Comparison of ENCODE assay signal across 8 cellular contexts in the genomic region with DNA sequence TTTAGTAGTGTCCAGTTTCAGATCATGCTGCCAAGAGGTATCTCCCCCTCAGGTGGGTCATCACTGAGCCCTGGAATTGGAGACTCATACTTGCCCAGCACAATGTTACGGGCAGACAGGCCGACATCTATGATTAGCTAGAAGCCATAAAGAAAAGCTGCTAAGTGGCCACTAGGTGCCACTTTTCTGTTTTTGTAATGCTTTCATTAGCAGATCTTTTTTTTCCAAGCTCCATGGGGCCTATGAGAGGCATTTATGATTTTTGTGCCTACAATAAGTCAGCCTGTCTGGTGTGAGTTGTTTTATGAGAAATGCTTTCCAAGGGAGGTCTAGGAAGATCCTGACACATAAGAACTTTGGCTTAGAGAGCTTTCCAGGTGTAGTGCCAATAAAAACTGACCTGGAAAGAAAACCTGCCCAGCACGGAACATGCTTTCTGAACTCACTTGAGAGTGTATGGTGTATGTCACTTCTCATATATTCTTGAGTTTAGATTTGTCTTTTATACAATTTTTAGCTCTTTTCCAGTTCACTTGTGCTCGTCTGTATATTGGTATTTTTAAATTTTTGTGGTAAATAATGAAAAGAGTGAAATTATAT. TPM values are rescaled to one million over a fixed set of nuclear protein-coding genes. Genes with fewer than 3 reads are reported as not detected.
DNase-seq lines count a peak whose midpoint lies in the region; ATAC-seq and TF ChIP-seq lines count a peak whose summit lies in the region.

No MANE protein-coding gene starts in this region.

- H3K9me3 ChIP-seq in HEK293 (ENCODE audit: control insufficient read depth, insufficient read depth, low read depth, low read length): no peaks in the 10 kb centered on the region
- H3K9me3 ChIP-seq in gastroesophageal sphincter: no peaks in the 10 kb centered on the region
- H3K9me3 ChIP-seq in psoas muscle: no peaks in the 10 kb centered on the region

- intact Hi-C loops in psoas muscle (cut with DNase I): no loop called here

- H3K4me1 ChIP-seq in HEK293 (ENCODE audit: control insufficient read depth, insufficient read depth, low read length) (no peaks in the 10 kb centered on the region; the same call in 1 of the 2 replicates), gastroesophageal sphincter (no peaks in the 10 kb centered on the region), psoas muscle (no peaks in the 10 kb centered on the region)

- DNase-seq in CD1c-positive myeloid dendritic cell (ENCODE audit: extremely low spot score) (peak; percentile 31), SK-N-DZ (ENCODE audit: low spot score) (peak; percentile 37), psoas muscle (no peak)
- DNase-seq in activated CD8-positive, alpha-beta memory T cell treated with anti-CD3 and anti-CD28 coated beads, Interleukin-2, amount 50 U/mL, for 48 hours: no peak

- ATAC-seq in gastroesophageal sphincter: peak; percentile 73
- peak in 3 of 4 donors; percentile 65 to 88 (median 68) for ATAC-seq in psoas muscle
- no peak for ATAC-seq in GM19023 (IDR thresholded peaks at IDR 0.05; ENCODE audit: unreplicated experiment)
- ATAC-seq in GM19455 (IDR thresholded peaks at IDR 0.05; ENCODE audit: unreplicated experiment): no peak

- 66% methylated on average over 4 of the region's 4 CpGs for WGBS in gastroesophageal sphincter (ENCODE audit: low coverage in 1 of 2), 2 donors
- WGBS in psoas muscle, 3 donors: 54 to 71% (median 59%) methylated on average over 4 of the region's 4 CpGs

- CTCF ChIA-PET in HEK293 (lab: Yijun Ruan, JAX): interaction anchor here (0.6 to 2.8 kb wide), 17 partner anchors 9 to 1064 kb away, joined by 3 to 36 read pairs (median 4); no protein-coding TSS in a partner anchor

- POLR2A ChIA-PET in HEK293 (lab: Yijun Ruan, JAX): no interaction called here

- H3K36me3 ChIP-seq in HEK293 (ENCODE audit: control insufficient read depth in 2 of 2, insufficient read depth in 1 of 2, low read length in 2 of 2) (peaks cover 0 to 2% of the 10 kb centered on the region in 2 experiments; a peak in 1 of 3 replicates), gastroesophageal sphincter (no peaks in the 10 kb centered on the region), psoas muscle (ENCODE audit: insufficient read depth in 1 of 2, low read depth in 1 of 2) (no peaks in the 10 kb centered on the region)

- TF ChIP-seq POLR2A in gastroesophageal sphincter (IDR thresholded peaks at IDR 0.05): no peak

- H3K27ac ChIP-seq in HEK293 (ENCODE audit: extremely low read depth, low read depth, low read length): no peak overlapping the region
- no peak overlapping the region for H3K27ac ChIP-seq in gastroesophageal sphincter
- no peak overlapping the region for H3K27ac ChIP-seq in psoas muscle

- H3K27me3 ChIP-seq in gastroesophageal sphincter: no peaks in the 10 kb centered on the region
- H3K27me3 ChIP-seq in psoas muscle (ENCODE audit: insufficient read depth in 3 of 3, low read length in 2 of 3): peaks cover 0 to 3% (median 0%) of the 10 kb centered on the region in 3 donors

- no peak overlapping the region for H3K4me3 ChIP-seq in HEK293 (ENCODE audit: low read depth, low read length)
- no peak overlapping the region for H3K4me3 ChIP-seq in gastroesophageal sphincter
- no peak overlapping the region for H3K4me3 ChIP-seq in psoas muscle

- TF ChIP-seq CTCF in HEK293 (tag by site-specific recombination; IDR thresholded peaks at IDR 0.05): 0 out of 2 replicates have a peak, but pooled peaks have one; percentile 21
- peak; percentile 32 to 76 (median 66) for TF ChIP-seq CTCF in gastroesophageal sphincter (IDR thresholded peaks at IDR 0.05)
- TF ChIP-seq CTCF in psoas muscle (IDR thresholded peaks at IDR 0.05): peak; percentile 58

- TF ChIP-seq EP300 in gastroesophageal sphincter (IDR thresholded peaks at IDR 0.05): no peak

TF ChIP-seq in HEK293, 187 proteins besides CTCF, POLR2A, EP300 and RAD21:
- TF ChIP-seq ZNF623 (tag by site-specific recombination; IDR thresholded peaks at IDR 0.05) (no peak), ZNF169 (tag by site-specific recombination; IDR thresholded peaks at IDR 0.05) (no peak), GLIS1 (tag by site-specific recombination; IDR thresholded peaks at IDR 0.05) (peak; percentile 37; the same call in 1 of the 2 replicates), TRIM28 (IDR thresholded peaks at IDR 0.05; ENCODE audit: borderline replicate concordance, low read length) (0 out of 2 replicates have a peak, but pooled peaks have one; percentile 18), FEZF1 (tag by site-specific recombination; IDR thresholded peaks at IDR 0.05) (peak; percentile 77), ZNF654 (tag by site-specific recombination; IDR thresholded peaks at IDR 0.05; ENCODE audit: low read depth) (peak; percentile 46), ZNF596 (tag by site-specific recombination; IDR thresholded peaks at IDR 0.05) (no peak)
- TF ChIP-seq, protein P1, sequence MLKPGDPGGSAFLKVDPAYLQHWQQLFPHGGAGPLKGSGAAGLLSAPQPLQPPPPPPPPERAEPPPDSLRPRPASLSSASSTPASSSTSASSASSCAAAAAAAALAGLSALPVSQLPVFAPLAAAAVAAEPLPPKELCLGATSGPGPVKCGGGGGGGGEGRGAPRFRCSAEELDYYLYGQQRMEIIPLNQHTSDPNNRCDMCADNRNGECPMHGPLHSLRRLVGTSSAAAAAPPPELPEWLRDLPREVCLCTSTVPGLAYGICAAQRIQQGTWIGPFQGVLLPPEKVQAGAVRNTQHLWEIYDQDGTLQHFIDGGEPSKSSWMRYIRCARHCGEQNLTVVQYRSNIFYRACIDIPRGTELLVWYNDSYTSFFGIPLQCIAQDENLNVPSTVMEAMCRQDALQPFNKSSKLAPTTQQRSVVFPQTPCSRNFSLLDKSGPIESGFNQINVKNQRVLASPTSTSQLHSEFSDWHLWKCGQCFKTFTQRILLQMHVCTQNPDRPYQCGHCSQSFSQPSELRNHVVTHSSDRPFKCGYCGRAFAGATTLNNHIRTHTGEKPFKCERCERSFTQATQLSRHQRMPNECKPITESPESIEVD (tag by site-specific recombination; IDR thresholded peaks at IDR 0.05): no peak; the same call in 1 of the 2 replicates
- TF ChIP-seq, protein P2, sequence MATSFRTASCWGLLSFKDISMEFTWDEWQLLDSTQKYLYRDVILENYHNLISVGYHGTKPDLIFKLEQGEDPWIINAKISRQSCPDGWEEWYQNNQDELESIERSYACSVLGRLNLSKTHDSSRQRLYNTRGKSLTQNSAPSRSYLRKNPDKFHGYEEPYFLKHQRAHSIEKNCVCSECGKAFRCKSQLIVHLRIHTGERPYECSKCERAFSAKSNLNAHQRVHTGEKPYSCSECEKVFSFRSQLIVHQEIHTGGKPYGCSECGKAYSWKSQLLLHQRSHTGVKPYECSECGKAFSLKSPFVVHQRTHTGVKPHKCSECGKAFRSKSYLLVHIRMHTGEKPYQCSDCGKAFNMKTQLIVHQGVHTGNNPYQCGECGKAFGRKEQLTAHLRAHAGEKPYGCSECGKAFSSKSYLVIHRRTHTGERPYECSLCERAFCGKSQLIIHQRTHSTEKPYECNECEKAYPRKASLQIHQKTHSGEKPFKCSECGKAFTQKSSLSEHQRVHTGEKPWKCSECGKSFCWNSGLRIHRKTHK (tag by site-specific recombination; IDR thresholded peaks at IDR 0.05): no peak
- TF ChIP-seq, protein P3, sequence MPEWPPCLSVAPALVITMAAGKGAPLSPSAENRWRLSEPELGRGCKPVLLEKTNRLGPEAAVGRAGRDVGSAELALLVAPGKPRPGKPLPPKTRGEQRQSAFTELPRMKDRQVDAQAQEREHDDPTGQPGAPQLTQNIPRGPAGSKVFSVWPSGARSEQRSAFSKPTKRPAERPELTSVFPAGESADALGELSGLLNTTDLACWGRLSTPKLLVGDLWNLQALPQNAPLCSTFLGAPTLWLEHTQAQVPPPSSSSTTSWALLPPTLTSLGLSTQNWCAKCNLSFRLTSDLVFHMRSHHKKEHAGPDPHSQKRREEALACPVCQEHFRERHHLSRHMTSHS (tag by site-specific recombination; IDR thresholded peaks at IDR 0.05): no peak

RNA-seq across cellular contexts. Expression of a gene that starts 21.8 kb away (rescaled TPM):
- not detected in 2 replicates for polyA plus RNA-seq in SK-N-DZ (2014; cell fraction: cytosol; rRNA removed)
- not detected in 2 replicates for polyA plus RNA-seq in SK-N-DZ (2014; cell fraction: nucleus; rRNA removed)
- not detected for total RNA-seq in gastroesophageal sphincter
- not detected for total RNA-seq in psoas muscle
- polyA plus RNA-seq in psoas muscle: not detected

Comparison
In these comparisons a context has a peak if more than half of its experiments do, and no peak if none do; other contexts are left out.
1. DNase-seq: peak in CD1c-positive myeloid dendritic cell (single experiment) and SK-N-DZ (single experiment); none in psoas muscle (0 of 2) and activated CD8-positive, alpha-beta memory T cell treated with anti-CD3 and anti-CD28 coated beads, Interleukin-2, amount 50 U/mL, for 48 hours (single experiment).
2. ATAC-seq: peak in gastroesophageal sphincter (single experiment) and psoas muscle (3 of 4); none in GM19023 (single experiment) and GM19455 (single experiment).
3. Peak in every context shown above with its lines, with median percentiles within 50 percentile points of each other: CTCF ChIP-seq.